Comparison of ENCODE assay signal across 24 cellular contexts in the genomic region with DNA sequence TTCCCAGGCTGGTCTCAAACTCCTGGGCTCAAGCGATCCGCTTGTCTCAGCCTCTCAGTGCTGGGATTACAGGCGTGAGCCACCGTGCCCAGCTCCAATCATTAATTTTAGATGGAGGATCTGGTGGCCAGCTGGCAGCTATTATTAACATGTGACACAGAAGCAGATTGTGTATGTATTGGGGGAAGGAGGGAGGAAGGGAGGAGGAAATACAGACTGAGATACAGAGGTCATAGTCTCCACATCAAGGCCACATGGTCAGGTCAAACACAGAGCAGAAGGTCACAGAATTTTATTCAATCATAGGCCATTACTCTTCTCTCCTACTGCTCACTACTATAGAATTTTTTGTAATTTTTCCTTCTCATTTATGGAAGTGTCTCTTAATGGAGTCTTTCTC. TPM values are rescaled to one million over a fixed set of nuclear protein-coding genes. Genes with fewer than 3 reads are reported as not detected.
"Had no signal": no experiment of that assay in that cellular context is flagged by ENCODE, and none has a peak within 500 bp of the region (broad histone marks: within the 10 kb centered on the region; RNA-seq: fewer than 3 reads in every experiment).

No MANE protein-coding gene starts in this region.

- H3K27ac Mint-ChIP-seq: activated CD4-positive, alpha-beta memory T cell treated with anti-CD3 and anti-CD28 coated beads, Interleukin-2, amount 10 ng/mL, durations not matched to agents 7 days and 5 days; activated CD8-positive, alpha-beta memory T cell treated with anti-CD3 and anti-CD28 coated beads, Interleukin-2, amount 10 ng/mL, durations not matched to agents 7 days and 5 days; activated naive CD8-positive, alpha-beta T cell treated with anti-CD3 and anti-CD28 coated beads for 36 hours; activated T-helper 17 cell treated with anti-CD3 and anti-CD28 coated beads, Interleukin-2, amount 50 U/mL, for 72 hours; natural killer cell; stimulated activated naive CD8-positive, alpha-beta T cell treated with anti-CD3 and anti-CD28 coated beads, Interleukin-15, Interleukin-2, amounts not matched to agents 100 ng/mL and 50 ng/mL, for 24 hours had no signal

- H3K4me1 ChIP-seq: pancreas, suprapubic skin had no signal

- H3K4me3 ChIP-seq: cardiac muscle cell, pancreas, suprapubic skin had no signal

- ATAC-seq: activated CD8-positive, alpha-beta memory T cell treated with anti-CD3 and anti-CD28 coated beads, Interleukin-2, amount 10 ng/mL, durations not matched to agents 7 days and 5 days; activated T-helper 17 cell treated with anti-CD3 and anti-CD28 coated beads, Interleukin-2, amount 50 U/mL, for 72 hours; effector memory CD8-positive, alpha-beta T cell; natural killer cell had no signal

- H3K36me3 ChIP-seq: cardiac muscle cell, neutrophil, pancreas, suprapubic skin had no signal

- H3K27ac ChIP-seq: cardiac muscle cell, neutrophil, pancreas, suprapubic skin had no signal

- H3K4me3 Mint-ChIP-seq: activated CD4-positive, alpha-beta memory T cell treated with anti-CD3 and anti-CD28 coated beads, Interleukin-2, amount 10 ng/mL, durations not matched to agents 7 days and 5 days; activated CD8-positive, alpha-beta memory T cell treated with anti-CD3 and anti-CD28 coated beads, Interleukin-2, amount 10 ng/mL, durations not matched to agents 7 days and 5 days; activated naive CD8-positive, alpha-beta T cell treated with anti-CD3 and anti-CD28 coated beads for 36 hours; activated T-helper 17 cell treated with anti-CD3 and anti-CD28 coated beads, Interleukin-2, amount 50 U/mL, for 72 hours; effector memory CD8-positive, alpha-beta T cell; natural killer cell; stimulated activated naive CD8-positive, alpha-beta T cell treated with anti-CD3 and anti-CD28 coated beads, Interleukin-15, Interleukin-2, amounts not matched to agents 100 ng/mL and 50 ng/mL, for 24 hours had no signal

- H3K27me3 ChIP-seq: cardiac muscle cell, neutrophil, pancreas, suprapubic skin had no signal

- H3K9me3 Mint-ChIP-seq: activated CD4-positive, alpha-beta memory T cell treated with anti-CD3 and anti-CD28 coated beads, Interleukin-2, amount 10 ng/mL, durations not matched to agents 7 days and 5 days; activated naive CD8-positive, alpha-beta T cell treated with anti-CD3 and anti-CD28 coated beads for 36 hours; activated T-helper 17 cell treated with anti-CD3 and anti-CD28 coated beads, Interleukin-2, amount 50 U/mL, for 72 hours; effector memory CD8-positive, alpha-beta T cell; natural killer cell; stimulated activated naive CD8-positive, alpha-beta T cell treated with anti-CD3 and anti-CD28 coated beads, Interleukin-15, Interleukin-2, amounts not matched to agents 100 ng/mL and 50 ng/mL, for 24 hours had no signal

- H3K9me3 ChIP-seq: neutrophil, pancreas, SK-N-SH, suprapubic skin had no signal

- H3K9ac ChIP-seq: SK-N-SH had no signal

- H3K36me3 Mint-ChIP-seq: activated CD8-positive, alpha-beta memory T cell treated with anti-CD3 and anti-CD28 coated beads, Interleukin-2, amount 10 ng/mL, durations not matched to agents 7 days and 5 days; activated naive CD8-positive, alpha-beta T cell treated with anti-CD3 and anti-CD28 coated beads for 36 hours; natural killer cell had no signal

- H3K4me1 Mint-ChIP-seq: activated CD4-positive, alpha-beta memory T cell treated with anti-CD3 and anti-CD28 coated beads, Interleukin-2, amount 10 ng/mL, durations not matched to agents 7 days and 5 days; activated CD8-positive, alpha-beta memory T cell treated with anti-CD3 and anti-CD28 coated beads, Interleukin-2, amount 10 ng/mL, durations not matched to agents 7 days and 5 days; activated T-helper 17 cell treated with anti-CD3 and anti-CD28 coated beads, Interleukin-2, amount 50 U/mL, for 72 hours; natural killer cell had no signal

- DNase-seq: activated CD4-positive, alpha-beta memory T cell treated with anti-CD3 and anti-CD28 coated beads, Interleukin-2, amount 10 ng/mL, durations not matched to agents 7 days and 5 days; activated CD4-positive, alpha-beta T cell treated with anti-CD3 and anti-CD28 coated beads for 48 hours; activated CD4-positive, CD25-positive, alpha-beta regulatory T cell; activated CD8-positive, alpha-beta memory T cell treated with anti-CD3 and anti-CD28 coated beads, Interleukin-2, amount 10 ng/mL, durations not matched to agents 7 days and 5 days; activated naive CD4-positive, alpha-beta T cell; activated naive CD8-positive, alpha-beta T cell treated with anti-CD3 and anti-CD28 coated beads for 36 hours; amniotic stem cell; effector memory CD8-positive, alpha-beta T cell; hypothalamus; kidney; mesendoderm; natural killer cell; pancreas; SK-N-SH; stimulated activated CD4-positive, alpha-beta T cell treated with anti-CD3 and anti-CD28 coated beads, Interleukin-12 subunit alpha, Interleukin-12 subunit beta, amount 100 ng/mL, for 4 hours; stimulated activated CD4-positive, alpha-beta T cell treated with anti-CD3 and anti-CD28 coated beads, Interleukin-1b, Interleukin-23, amount 100 ng/mL, for 48 hours; trophoblast cell had no signal

RNA-seq across cellular contexts. Expression of gene ADORA3, which starts 57.9 kb away (rescaled TPM):
- total RNA-seq: activated CD8-positive, alpha-beta memory T cell treated with anti-CD3 and anti-CD28 coated beads, Interleukin-2, amount 10 ng/mL, durations not matched to agents 7 days and 5 days; activated naive CD8-positive, alpha-beta T cell treated with anti-CD3 and anti-CD28 coated beads for 36 hours; activated T-helper 17 cell treated with anti-CD3 and anti-CD28 coated beads, Interleukin-2, amount 50 U/mL, for 72 hours; cardiac muscle cell; glomerular endothelial cell had no signal

RNA-seq across cellular contexts. Expression of gene TMIGD3, which starts 57.9 kb away (rescaled TPM):
- total RNA-seq: activated CD4-positive, alpha-beta memory T cell treated with anti-CD3 and anti-CD28 coated beads, Interleukin-2, amount 10 ng/mL, durations not matched to agents 7 days and 5 days; activated naive CD8-positive, alpha-beta T cell treated with anti-CD3 and anti-CD28 coated beads for 36 hours; cardiac muscle cell; dermis microvascular lymphatic vessel endothelial cell; glomerular endothelial cell had no signal
